In the genomic region with DNA sequence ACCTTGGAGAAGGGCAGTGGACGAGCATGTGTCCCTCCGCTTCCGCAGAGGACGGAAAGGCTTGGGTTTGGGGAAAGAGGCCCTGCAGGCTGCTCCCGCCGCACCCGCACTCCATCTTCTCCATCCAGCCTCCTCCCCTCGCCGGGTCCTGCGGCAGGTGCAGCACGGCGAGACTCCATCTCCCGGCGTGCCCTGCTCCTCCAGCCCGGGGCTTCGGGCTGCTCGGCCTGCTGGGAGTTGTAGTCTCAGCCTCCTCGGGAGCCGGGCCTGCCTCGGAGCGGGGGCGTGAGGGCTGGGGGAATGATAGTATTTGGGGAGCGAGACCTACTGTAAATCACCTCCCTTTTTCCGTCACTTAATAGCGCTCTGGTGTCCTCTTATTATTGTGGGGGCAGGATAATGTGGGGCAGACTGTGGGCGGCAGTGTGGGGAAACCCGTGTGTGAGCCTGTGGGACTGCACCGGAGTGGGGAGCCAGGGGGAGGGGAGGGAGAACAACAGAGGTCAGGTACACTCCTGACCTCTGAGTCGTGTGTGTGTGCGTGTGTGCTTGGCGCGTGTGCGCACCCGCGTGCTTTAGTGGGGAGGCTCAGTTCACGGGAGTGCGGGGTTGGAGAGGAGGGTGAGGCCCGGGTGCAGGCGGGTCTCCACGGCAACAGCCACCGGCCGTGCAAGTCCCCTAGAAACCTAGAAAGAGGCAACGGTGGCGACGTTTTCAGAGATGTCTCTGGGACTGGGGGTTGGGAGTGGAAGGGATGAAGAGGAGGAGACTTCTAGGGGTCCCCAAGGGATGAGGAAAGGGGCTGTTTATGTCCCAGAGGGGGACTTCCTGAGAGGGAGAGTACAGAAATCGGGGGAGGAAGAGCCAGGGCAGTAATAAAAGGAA, we compare ENCODE assay signal across 1 cellular context.
A peak's percentile ranks its signal among the peaks of the same experiment; 100 is the strongest.
TF ChIP-seq lines count a peak whose summit lies in the region.

No MANE protein-coding gene starts in this region.

TF ChIP-seq in K562, 482 proteins besides CTCF, POLR2A, EP300 and RAD21 (continues in another document):
- TF ChIP-seq RCOR1 (IDR thresholded peaks at IDR 0.05; ENCODE audit: borderline replicate concordance in 1 of 2, low read depth in 2 of 2, low read length in 2 of 2): peak in 1 of 2 experiments; percentile 76; a peak in 2 of 4 replicates
- TF ChIP-seq GABPA (tag; conservative IDR thresholded peaks at IDR 0.05; ENCODE audit: low read depth): peak; percentile 83
- TF ChIP-seq NUFIP1 (IDR thresholded peaks at IDR 0.05; ENCODE audit: partially characterized antibody): no peak
- TF ChIP-seq DIDO1 (tag; IDR thresholded peaks at IDR 0.05; ENCODE audit: low read depth): peak; percentile 64; the same call in 1 of the 2 replicates
- TF ChIP-seq, protein P1, sequence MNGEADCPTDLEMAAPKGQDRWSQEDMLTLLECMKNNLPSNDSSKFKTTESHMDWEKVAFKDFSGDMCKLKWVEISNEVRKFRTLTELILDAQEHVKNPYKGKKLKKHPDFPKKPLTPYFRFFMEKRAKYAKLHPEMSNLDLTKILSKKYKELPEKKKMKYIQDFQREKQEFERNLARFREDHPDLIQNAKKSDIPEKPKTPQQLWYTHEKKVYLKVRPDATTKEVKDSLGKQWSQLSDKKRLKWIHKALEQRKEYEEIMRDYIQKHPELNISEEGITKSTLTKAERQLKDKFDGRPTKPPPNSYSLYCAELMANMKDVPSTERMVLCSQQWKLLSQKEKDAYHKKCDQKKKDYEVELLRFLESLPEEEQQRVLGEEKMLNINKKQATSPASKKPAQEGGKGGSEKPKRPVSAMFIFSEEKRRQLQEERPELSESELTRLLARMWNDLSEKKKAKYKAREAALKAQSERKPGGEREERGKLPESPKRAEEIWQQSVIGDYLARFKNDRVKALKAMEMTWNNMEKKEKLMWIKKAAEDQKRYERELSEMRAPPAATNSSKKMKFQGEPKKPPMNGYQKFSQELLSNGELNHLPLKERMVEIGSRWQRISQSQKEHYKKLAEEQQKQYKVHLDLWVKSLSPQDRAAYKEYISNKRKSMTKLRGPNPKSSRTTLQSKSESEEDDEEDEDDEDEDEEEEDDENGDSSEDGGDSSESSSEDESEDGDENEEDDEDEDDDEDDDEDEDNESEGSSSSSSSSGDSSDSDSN (IDR thresholded peaks at IDR 0.05; ENCODE audit: borderline replicate concordance in 1 of 2, low read depth in 2 of 2, low read length in 2 of 2): 0 out of 4 replicates have a peak, but pooled peaks of 1 of the 2 experiments have one; percentile 55
- no peak for TF ChIP-seq BRD4 (IDR thresholded peaks at IDR 0.05)
- TF ChIP-seq ZNF766 (CRISPR knock-in tag; conservative IDR thresholded peaks at IDR 0.05): peak; percentile 97
- peak; percentile 42; the same call in 1 of the 2 replicates for TF ChIP-seq RBFOX2 (IDR thresholded peaks at IDR 0.05; ENCODE audit: low read depth, low read length)
- TF ChIP-seq, protein P2, sequence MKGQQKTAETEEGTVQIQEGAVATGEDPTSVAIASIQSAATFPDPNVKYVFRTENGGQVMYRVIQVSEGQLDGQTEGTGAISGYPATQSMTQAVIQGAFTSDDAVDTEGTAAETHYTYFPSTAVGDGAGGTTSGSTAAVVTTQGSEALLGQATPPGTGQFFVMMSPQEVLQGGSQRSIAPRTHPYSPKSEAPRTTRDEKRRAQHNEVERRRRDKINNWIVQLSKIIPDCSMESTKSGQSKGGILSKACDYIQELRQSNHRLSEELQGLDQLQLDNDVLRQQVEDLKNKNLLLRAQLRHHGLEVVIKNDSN (CRISPR knock-in tag; IDR thresholded peaks at IDR 0.05): no peak
- TF ChIP-seq, protein P3, sequence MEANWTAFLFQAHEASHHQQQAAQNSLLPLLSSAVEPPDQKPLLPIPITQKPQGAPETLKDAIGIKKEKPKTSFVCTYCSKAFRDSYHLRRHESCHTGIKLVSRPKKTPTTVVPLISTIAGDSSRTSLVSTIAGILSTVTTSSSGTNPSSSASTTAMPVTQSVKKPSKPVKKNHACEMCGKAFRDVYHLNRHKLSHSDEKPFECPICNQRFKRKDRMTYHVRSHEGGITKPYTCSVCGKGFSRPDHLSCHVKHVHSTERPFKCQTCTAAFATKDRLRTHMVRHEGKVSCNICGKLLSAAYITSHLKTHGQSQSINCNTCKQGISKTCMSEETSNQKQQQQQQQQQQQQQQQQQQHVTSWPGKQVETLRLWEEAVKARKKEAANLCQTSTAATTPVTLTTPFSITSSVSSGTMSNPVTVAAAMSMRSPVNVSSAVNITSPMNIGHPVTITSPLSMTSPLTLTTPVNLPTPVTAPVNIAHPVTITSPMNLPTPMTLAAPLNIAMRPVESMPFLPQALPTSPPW (CRISPR knock-in tag; IDR thresholded peaks at IDR 0.05): peak; percentile 80
- TF ChIP-seq, protein P4, sequence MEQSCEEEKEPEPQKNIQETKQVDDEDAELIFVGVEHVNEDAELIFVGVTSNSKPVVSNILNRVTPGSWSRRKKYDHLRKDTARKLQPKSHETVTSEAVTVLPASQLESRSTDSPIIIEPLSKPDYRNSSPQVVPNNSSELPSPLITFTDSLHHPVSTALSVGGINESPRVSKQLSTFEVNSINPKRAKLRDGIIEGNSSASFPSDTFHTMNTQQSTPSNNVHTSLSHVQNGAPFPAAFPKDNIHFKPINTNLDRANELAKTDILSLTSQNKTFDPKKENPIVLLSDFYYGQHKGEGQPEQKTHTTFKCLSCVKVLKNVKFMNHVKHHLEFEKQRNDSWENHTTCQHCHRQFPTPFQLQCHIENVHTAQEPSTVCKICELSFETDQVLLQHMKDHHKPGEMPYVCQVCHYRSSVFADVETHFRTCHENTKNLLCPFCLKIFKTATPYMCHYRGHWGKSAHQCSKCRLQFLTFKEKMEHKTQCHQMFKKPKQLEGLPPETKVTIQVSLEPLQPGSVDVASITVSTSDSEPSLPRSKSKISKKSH (CRISPR knock-in tag; IDR thresholded peaks at IDR 0.05): no peak
- TF ChIP-seq CHD2 (IDR thresholded peaks at IDR 0.05; ENCODE audit: low read depth, low read length): peak; percentile 45
- no peak for TF ChIP-seq MCM2 (IDR thresholded peaks at IDR 0.05; ENCODE audit: low read depth)
- 0 out of 4 replicates have a peak, but pooled peaks of 1 of the 2 experiments have one; percentile 30 for TF ChIP-seq SIN3A (IDR thresholded peaks at IDR 0.05; ENCODE audit: borderline replicate concordance in 2 of 2, control insufficient read depth in 1 of 2, low read depth in 2 of 2, low read length in 2 of 2)
- TF ChIP-seq, protein P5, sequence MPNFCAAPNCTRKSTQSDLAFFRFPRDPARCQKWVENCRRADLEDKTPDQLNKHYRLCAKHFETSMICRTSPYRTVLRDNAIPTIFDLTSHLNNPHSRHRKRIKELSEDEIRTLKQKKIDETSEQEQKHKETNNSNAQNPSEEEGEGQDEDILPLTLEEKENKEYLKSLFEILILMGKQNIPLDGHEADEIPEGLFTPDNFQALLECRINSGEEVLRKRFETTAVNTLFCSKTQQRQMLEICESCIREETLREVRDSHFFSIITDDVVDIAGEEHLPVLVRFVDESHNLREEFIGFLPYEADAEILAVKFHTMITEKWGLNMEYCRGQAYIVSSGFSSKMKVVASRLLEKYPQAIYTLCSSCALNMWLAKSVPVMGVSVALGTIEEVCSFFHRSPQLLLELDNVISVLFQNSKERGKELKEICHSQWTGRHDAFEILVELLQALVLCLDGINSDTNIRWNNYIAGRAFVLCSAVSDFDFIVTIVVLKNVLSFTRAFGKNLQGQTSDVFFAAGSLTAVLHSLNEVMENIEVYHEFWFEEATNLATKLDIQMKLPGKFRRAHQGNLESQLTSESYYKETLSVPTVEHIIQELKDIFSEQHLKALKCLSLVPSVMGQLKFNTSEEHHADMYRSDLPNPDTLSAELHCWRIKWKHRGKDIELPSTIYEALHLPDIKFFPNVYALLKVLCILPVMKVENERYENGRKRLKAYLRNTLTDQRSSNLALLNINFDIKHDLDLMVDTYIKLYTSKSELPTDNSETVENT (CRISPR knock-in tag; IDR thresholded peaks at IDR 0.05): no peak
- TF ChIP-seq NR2C2 (CRISPR knock-in tag; IDR thresholded peaks at IDR 0.05): peak; percentile 80
- peak; percentile 94 for TF ChIP-seq NR2C2 (tag; IDR thresholded peaks at IDR 0.05)
- TF ChIP-seq, protein P6, sequence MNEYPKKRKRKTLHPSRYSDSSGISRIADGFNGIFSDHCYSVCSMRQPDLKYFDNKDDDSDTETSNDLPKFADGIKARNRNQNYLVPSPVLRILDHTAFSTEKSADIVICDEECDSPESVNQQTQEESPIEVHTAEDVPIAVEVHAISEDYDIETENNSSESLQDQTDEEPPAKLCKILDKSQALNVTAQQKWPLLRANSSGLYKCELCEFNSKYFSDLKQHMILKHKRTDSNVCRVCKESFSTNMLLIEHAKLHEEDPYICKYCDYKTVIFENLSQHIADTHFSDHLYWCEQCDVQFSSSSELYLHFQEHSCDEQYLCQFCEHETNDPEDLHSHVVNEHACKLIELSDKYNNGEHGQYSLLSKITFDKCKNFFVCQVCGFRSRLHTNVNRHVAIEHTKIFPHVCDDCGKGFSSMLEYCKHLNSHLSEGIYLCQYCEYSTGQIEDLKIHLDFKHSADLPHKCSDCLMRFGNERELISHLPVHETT (CRISPR knock-in tag; conservative IDR thresholded peaks at IDR 0.05 in 1 of 2, IDR thresholded peaks at IDR 0.05 in 1 of 2): peak in 1 of 2 experiments; percentile 87; a peak in 2 of 4 replicates
- TF ChIP-seq TEAD4 (IDR thresholded peaks at IDR 0.05; ENCODE audit: low read length): 0 out of 2 replicates have a peak, but pooled peaks have one; percentile 3
- TF ChIP-seq TEAD4 (CRISPR knock-in tag; IDR thresholded peaks at IDR 0.05; ENCODE audit: borderline replicate concordance): no peak
- TF ChIP-seq SP1 (CRISPR knock-in tag; IDR thresholded peaks at IDR 0.05): peak; percentile 76; the same call in 1 of the 2 replicates
- no peak for TF ChIP-seq HMGN3 (IDR thresholded peaks at IDR 0.05; ENCODE audit: borderline replicate concordance, extremely low read depth, insufficient read length, low read depth, low read length)
- TF ChIP-seq, protein P7, sequence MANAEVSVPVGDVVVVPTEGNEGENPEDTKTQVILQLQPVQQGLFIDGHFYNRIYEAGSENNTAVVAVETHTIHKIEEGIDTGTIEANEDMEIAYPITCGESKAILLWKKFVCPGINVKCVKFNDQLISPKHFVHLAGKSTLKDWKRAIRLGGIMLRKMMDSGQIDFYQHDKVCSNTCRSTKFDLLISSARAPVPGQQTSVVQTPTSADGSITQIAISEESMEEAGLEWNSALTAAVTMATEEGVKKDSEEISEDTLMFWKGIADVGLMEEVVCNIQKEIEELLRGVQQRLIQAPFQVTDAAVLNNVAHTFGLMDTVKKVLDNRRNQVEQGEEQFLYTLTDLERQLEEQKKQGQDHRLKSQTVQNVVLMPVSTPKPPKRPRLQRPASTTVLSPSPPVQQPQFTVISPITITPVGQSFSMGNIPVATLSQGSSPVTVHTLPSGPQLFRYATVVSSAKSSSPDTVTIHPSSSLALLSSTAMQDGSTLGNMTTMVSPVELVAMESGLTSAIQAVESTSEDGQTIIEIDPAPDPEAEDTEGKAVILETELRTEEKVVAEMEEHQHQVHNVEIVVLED (CRISPR knock-in tag; IDR thresholded peaks at IDR 0.05): peak; percentile 28; the same call in 1 of the 2 replicates
- TF ChIP-seq ZNF354B (CRISPR knock-in tag; IDR thresholded peaks at IDR 0.05): no peak
- peak; percentile 19 for TF ChIP-seq CHD1 (IDR thresholded peaks at IDR 0.05; ENCODE audit: low read length)
- no peak for TF ChIP-seq ARNT (IDR thresholded peaks at IDR 0.05)
- TF ChIP-seq, protein P8, sequence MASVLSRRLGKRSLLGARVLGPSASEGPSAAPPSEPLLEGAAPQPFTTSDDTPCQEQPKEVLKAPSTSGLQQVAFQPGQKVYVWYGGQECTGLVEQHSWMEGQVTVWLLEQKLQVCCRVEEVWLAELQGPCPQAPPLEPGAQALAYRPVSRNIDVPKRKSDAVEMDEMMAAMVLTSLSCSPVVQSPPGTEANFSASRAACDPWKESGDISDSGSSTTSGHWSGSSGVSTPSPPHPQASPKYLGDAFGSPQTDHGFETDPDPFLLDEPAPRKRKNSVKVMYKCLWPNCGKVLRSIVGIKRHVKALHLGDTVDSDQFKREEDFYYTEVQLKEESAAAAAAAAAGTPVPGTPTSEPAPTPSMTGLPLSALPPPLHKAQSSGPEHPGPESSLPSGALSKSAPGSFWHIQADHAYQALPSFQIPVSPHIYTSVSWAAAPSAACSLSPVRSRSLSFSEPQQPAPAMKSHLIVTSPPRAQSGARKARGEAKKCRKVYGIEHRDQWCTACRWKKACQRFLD (CRISPR knock-in tag; IDR thresholded peaks at IDR 0.05): peak; percentile 67; the same call in 1 of the 2 replicates
- TF ChIP-seq ZEB2 (IDR thresholded peaks at IDR 0.05): 0 out of 2 replicates have a peak, but pooled peaks have one; percentile 35
- TF ChIP-seq PPARD (CRISPR knock-in tag; IDR thresholded peaks at IDR 0.05): no peak
- TF ChIP-seq, protein P9, sequence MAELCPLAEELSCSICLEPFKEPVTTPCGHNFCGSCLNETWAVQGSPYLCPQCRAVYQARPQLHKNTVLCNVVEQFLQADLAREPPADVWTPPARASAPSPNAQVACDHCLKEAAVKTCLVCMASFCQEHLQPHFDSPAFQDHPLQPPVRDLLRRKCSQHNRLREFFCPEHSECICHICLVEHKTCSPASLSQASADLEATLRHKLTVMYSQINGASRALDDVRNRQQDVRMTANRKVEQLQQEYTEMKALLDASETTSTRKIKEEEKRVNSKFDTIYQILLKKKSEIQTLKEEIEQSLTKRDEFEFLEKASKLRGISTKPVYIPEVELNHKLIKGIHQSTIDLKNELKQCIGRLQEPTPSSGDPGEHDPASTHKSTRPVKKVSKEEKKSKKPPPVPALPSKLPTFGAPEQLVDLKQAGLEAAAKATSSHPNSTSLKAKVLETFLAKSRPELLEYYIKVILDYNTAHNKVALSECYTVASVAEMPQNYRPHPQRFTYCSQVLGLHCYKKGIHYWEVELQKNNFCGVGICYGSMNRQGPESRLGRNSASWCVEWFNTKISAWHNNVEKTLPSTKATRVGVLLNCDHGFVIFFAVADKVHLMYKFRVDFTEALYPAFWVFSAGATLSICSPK (IDR thresholded peaks at IDR 0.05; ENCODE audit: borderline replicate concordance): no peak
- peak; percentile 92 for TF ChIP-seq MBD2 (IDR thresholded peaks at IDR 0.05; ENCODE audit: borderline replicate concordance, low read depth)
- peak; percentile 68; the same call in 1 of the 2 replicates for TF ChIP-seq ZNF584 (CRISPR knock-in tag; IDR thresholded peaks at IDR 0.05; ENCODE audit: low read depth)
- peak; percentile 76 for TF ChIP-seq L3MBTL2 (IDR thresholded peaks at IDR 0.05)
- TF ChIP-seq, protein P10, sequence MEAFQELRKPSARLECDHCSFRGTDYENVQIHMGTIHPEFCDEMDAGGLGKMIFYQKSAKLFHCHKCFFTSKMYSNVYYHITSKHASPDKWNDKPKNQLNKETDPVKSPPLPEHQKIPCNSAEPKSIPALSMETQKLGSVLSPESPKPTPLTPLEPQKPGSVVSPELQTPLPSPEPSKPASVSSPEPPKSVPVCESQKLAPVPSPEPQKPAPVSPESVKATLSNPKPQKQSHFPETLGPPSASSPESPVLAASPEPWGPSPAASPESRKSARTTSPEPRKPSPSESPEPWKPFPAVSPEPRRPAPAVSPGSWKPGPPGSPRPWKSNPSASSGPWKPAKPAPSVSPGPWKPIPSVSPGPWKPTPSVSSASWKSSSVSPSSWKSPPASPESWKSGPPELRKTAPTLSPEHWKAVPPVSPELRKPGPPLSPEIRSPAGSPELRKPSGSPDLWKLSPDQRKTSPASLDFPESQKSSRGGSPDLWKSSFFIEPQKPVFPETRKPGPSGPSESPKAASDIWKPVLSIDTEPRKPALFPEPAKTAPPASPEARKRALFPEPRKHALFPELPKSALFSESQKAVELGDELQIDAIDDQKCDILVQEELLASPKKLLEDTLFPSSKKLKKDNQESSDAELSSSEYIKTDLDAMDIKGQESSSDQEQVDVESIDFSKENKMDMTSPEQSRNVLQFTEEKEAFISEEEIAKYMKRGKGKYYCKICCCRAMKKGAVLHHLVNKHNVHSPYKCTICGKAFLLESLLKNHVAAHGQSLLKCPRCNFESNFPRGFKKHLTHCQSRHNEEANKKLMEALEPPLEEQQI (IDR thresholded peaks at IDR 0.05): no peak
- TF ChIP-seq MAZ (CRISPR knock-in tag; conservative IDR thresholded peaks at IDR 0.05 in 1 of 2, IDR thresholded peaks at IDR 0.05 in 1 of 2): peak in 1 of 2 experiments; percentile 66; a peak in 1 of 4 replicates
- TF ChIP-seq MCM3 (IDR thresholded peaks at IDR 0.05): no peak
- no peak for TF ChIP-seq HIVEP1 (CRISPR knock-in tag; IDR thresholded peaks at IDR 0.05)
- TF ChIP-seq ERF (CRISPR knock-in tag; IDR thresholded peaks at IDR 0.05): 0 out of 2 replicates have a peak, but pooled peaks have one; percentile 75
